Comparison of ENCODE assay signal across 8 cellular contexts in the genomic region with DNA sequence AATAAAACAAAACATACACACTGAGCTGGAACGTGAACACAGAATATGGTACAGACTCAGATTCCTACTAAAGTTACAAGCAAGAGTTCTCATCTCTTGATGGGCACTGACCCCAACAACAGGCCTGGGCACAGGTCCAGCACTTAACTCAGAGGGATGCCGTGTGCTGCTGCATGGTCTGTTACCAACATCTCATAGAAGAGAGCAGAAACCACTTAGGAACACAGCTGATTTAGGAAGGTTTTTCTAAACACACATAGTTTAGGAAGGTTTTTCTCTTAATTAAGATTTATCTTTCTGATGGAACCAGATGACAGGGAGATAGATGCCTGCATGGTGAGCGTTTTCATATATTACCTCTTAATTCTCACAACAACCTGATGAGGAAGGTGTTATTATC. TPM values are rescaled to one million over a fixed set of nuclear protein-coding genes. Genes with fewer than 3 reads are reported as not detected.
DNase-seq lines count a peak whose midpoint lies in the region; ATAC-seq, FAIRE-seq and TF ChIP-seq lines count a peak whose summit lies in the region.

No MANE protein-coding gene starts in this region.

- DNase-seq in heart left ventricle, result peak in 2 of 5 donors; percentile 13 to 43
- no peak for DNase-seq in right atrium auricular region (ENCODE audit: low spot score)
- peak; percentile 49 for DNase-seq in RCC 7860 (ENCODE audit: low spot score)
- peak in 3 of 5 donors; percentile 25 to 42 (median 29) for DNase-seq in ovary
- no peak for DNase-seq in GDM1 (lab: John Stamatoyannopoulos, UW)
- no peak for DNase-seq in OCI-M2 (lab: John Stamatoyannopoulos, UW; ENCODE audit: unreplicated experiment)

- H3K9ac ChIP-seq in endocrine pancreas (ENCODE audit: control insufficient read depth, insufficient read depth, low read length), result peak overlapping the region; percentile 26

- peak overlapping the region in 8 of 12 donors; percentile 13 to 93 (median 80) for H3K4me3 ChIP-seq in heart left ventricle
- H3K4me3 ChIP-seq in right atrium auricular region, result peak overlapping the region in 1 of 2 donors; percentile 92
- peak overlapping the region; percentile 99 for H3K4me3 ChIP-seq in endocrine pancreas (ENCODE audit: control insufficient read depth, insufficient read depth, low read length)
- peak overlapping the region; percentile 14 for H3K4me3 ChIP-seq in ovary

- H3K27me3 ChIP-seq in heart left ventricle (no peaks in the 10 kb centered on the region), right atrium auricular region (no peaks in the 10 kb centered on the region), endocrine pancreas (ENCODE audit: control insufficient read depth, insufficient read depth, low read length) (no peaks in the 10 kb centered on the region), ovary (no peaks in the 10 kb centered on the region)

- H3K27ac ChIP-seq in heart left ventricle (no peak overlapping the region), right atrium auricular region (no peak overlapping the region), ovary (no peak overlapping the region)

- no peak for ATAC-seq in heart left ventricle
- ATAC-seq in GM21515 (IDR thresholded peaks at IDR 0.05; ENCODE audit: unreplicated experiment), result no peak

- intact Hi-C loops in heart left ventricle (cut with DNase I) (loop anchor here in 2 of 10 donors (2.0 to 10.0 kb wide), 4 partner anchors 29 to 427 kb away; a partner anchor contains a TSS), ovary (cut with DNase I) (loop anchor here in 1 of 4 donors (2.0 kb wide), 1 partner anchor 29 kb away; a partner anchor contains a TSS)

- TF ChIP-seq CTCF in heart left ventricle (IDR thresholded peaks at IDR 0.05) (no peak), right atrium auricular region (IDR thresholded peaks at IDR 0.05) (no peak), ovary (IDR thresholded peaks at IDR 0.05) (no peak)

- H3K4me1 ChIP-seq in heart left ventricle, result peaks cover 0 to 51% (median 13%) of the 10 kb centered on the region in 12 donors
- peaks cover 0 to 14% of the 10 kb centered on the region in 2 donors for H3K4me1 ChIP-seq in right atrium auricular region
- peaks cover 35% of the 10 kb centered on the region for H3K4me1 ChIP-seq in endocrine pancreas (ENCODE audit: control insufficient read depth, insufficient read depth, low read length)
- no peaks in the 10 kb centered on the region for H3K4me1 ChIP-seq in ovary (ENCODE audit: insufficient read depth)

- peak; percentile 63 for FAIRE-seq in RCC 7860 (lab: Jason Lieb, UNC)

- 48 to 61% (median 53%) methylated on average over 3 of the region's 3 CpGs for WGBS in heart left ventricle, 4 donors
- 32 to 51% (median 47%) methylated on average over 3 of the region's 3 CpGs for WGBS in ovary, 3 donors

- TF ChIP-seq POLR2A in heart left ventricle (IDR thresholded peaks at IDR 0.05), result no peak
- no peak for TF ChIP-seq POLR2A in ovary (IDR thresholded peaks at IDR 0.05)

- TF ChIP-seq EP300 in ovary (IDR thresholded peaks at IDR 0.05), result no peak

- H3K36me3 ChIP-seq in heart left ventricle (no peaks in the 10 kb centered on the region), right atrium auricular region (no peaks in the 10 kb centered on the region), endocrine pancreas (ENCODE audit: control insufficient read depth, insufficient read depth, low read length) (no peaks in the 10 kb centered on the region), ovary (no peaks in the 10 kb centered on the region)

- H3K9me3 ChIP-seq in heart left ventricle (peaks cover 0 to 10% (median 0%) of the 10 kb centered on the region in 12 donors), right atrium auricular region (no peaks in the 10 kb centered on the region), endocrine pancreas (ENCODE audit: control insufficient read depth, low read length) (no peaks in the 10 kb centered on the region), ovary (no peaks in the 10 kb centered on the region)

RNA-seq across cellular contexts. Expression of a gene that starts 1.5 kb away (rescaled TPM):
- total RNA-seq in heart left ventricle, result 10 to 100 TPM in 6 of 9 donors, 1 to 10 TPM in 3; 4.2 to 21.9 (median 12.5) TPM
- 1 to 10 TPM; 1.8 to 7.5 TPM for polyA plus RNA-seq in heart left ventricle
- total RNA-seq in right atrium auricular region, result 1 to 10 TPM; 7.5 to 8.5 TPM
- total RNA-seq in ovary, result 10 to 100 TPM in 4 of 7 donors, 1 to 10 TPM in 3; 6.6 to 18.4 (median 10.4) TPM
- polyA plus RNA-seq in ovary, result 10 to 100 TPM in 1 of 2 donors, 1 to 10 TPM in 1; 3.1 to 12.2 TPM

RNA-seq across cellular contexts. Expression of a gene that starts 28.7 kb away (rescaled TPM):
- total RNA-seq in heart left ventricle, result 10 to 100 TPM; 17.7 to 47.6 (median 38.8) TPM
- 10 to 100 TPM; 47.7 to 55.8 TPM for polyA plus RNA-seq in heart left ventricle
- total RNA-seq in right atrium auricular region, result 10 to 100 TPM; 19.7 to 24.7 TPM
- total RNA-seq in ovary, result 10 to 100 TPM; 17.8 to 60.0 (median 42.0) TPM
- 10 to 100 TPM; 25.7 to 27.9 TPM for polyA plus RNA-seq in ovary

Comparison
In these comparisons a context has a peak if more than half of its experiments do, and no peak if none do; other contexts are left out.
1. DNase-seq: peak in RCC 7860 (single experiment) and ovary (3 of 5); none in right atrium auricular region (single experiment), GDM1 (single experiment) and OCI-M2 (single experiment).